28 cellular contexts compared by ENCODE assay signal in the genomic region with DNA sequence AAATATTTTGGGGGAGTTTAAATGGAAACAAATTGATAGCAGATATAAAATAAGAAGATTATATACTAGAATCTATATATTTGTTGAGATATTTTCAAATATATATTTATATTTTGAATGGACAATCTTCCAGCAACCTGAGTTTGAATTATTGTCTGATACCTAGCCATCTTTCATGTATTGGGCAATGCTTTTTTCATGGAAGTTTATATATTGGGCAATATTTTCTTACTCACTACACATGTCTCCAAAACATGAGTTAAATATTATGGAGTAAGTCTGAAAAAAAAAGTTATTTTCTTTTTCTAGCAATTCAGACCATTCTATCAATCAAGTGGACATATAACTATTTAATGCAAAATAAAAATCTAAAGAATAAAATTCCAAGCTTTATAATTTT.
"Had no signal": no experiment of that assay in that cellular context is flagged by ENCODE, and none has a peak within 500 bp of the region (broad histone marks: within the 10 kb centered on the region; RNA-seq: fewer than 3 reads in every experiment).

No MANE protein-coding gene starts in this region.

- H3K27ac Mint-ChIP-seq: activated CD4-positive, alpha-beta memory T cell treated with anti-CD3 and anti-CD28 coated beads for 36 hours; activated CD4-positive, alpha-beta T cell treated with anti-CD3 and anti-CD28 coated beads, Interleukin-2, amount 10 ng/mL, durations not matched to agents 7 days and 5 days; activated naive CD4-positive, alpha-beta T cell treated with anti-CD3 and anti-CD28 coated beads, Interleukin-2, amount 50 U/mL, for 72 hours; activated naive CD8-positive, alpha-beta T cell treated with anti-CD3 and anti-CD28 coated beads, Interleukin-2, amount 50 U/mL, for 24 hours; T-cell had no signal

- DNase-seq: activated CD4-positive, alpha-beta memory T cell treated with anti-CD3 and anti-CD28 coated beads for 36 hours; activated CD4-positive, alpha-beta T cell treated with anti-CD3 and anti-CD28 coated beads, Interleukin-2, amount 10 ng/mL, durations not matched to agents 7 days and 5 days; activated CD4-positive, CD25-positive, alpha-beta regulatory T cell; activated CD8-positive, alpha-beta memory T cell treated with anti-CD3 and anti-CD28 coated beads for 24 hours; activated effector memory CD4-positive, alpha-beta T cell treated with anti-CD3 and anti-CD28 coated beads, Interleukin-2, amount 50 U/mL, for 16 hours; activated naive CD4-positive, alpha-beta T cell treated with Interleukin-2 at 50 U/mL for 16 hours; activated naive CD8-positive, alpha-beta T cell treated with anti-CD3 and anti-CD28 coated beads, Interleukin-2, amount 50 U/mL, for 24 hours; activated T-cell treated with anti-CD3 and anti-CD28 coated beads, Interleukin-2, amount 50 U/mL, for 4 hours; anterior cingulate cortex; central memory CD4-positive, alpha-beta T cell; Kasumi-1; KBM-7; NCI-H1092; NCI-H1417; NCI-H1694; NCI-H2029; NCI-H345; NCI-H510A; NCI-H526 treated with DMSO at 0.1 percent for 48 hours; NCI-H82; T-cell; T-helper 2 cell; T1000 had no signal

- H3K4me3 Mint-ChIP-seq: activated CD4-positive, alpha-beta memory T cell treated with anti-CD3 and anti-CD28 coated beads for 36 hours; activated CD4-positive, alpha-beta T cell treated with anti-CD3 and anti-CD28 coated beads, Interleukin-2, amount 10 ng/mL, durations not matched to agents 7 days and 5 days; activated naive CD8-positive, alpha-beta T cell treated with anti-CD3 and anti-CD28 coated beads, Interleukin-2, amount 50 U/mL, for 24 hours; activated T-cell treated with anti-CD3 and anti-CD28 coated beads, Interleukin-2, amount 50 U/mL, for 4 hours; T-cell had no signal

- H3K9me3 Mint-ChIP-seq: activated CD4-positive, alpha-beta memory T cell treated with anti-CD3 and anti-CD28 coated beads for 36 hours; activated CD4-positive, alpha-beta T cell treated with anti-CD3 and anti-CD28 coated beads, Interleukin-2, amount 10 ng/mL, durations not matched to agents 7 days and 5 days; activated naive CD4-positive, alpha-beta T cell treated with anti-CD3 and anti-CD28 coated beads, Interleukin-2, amount 50 U/mL, for 72 hours; activated naive CD8-positive, alpha-beta T cell treated with anti-CD3 and anti-CD28 coated beads, Interleukin-2, amount 50 U/mL, for 24 hours; activated T-cell treated with anti-CD3 and anti-CD28 coated beads, Interleukin-2, amount 50 U/mL, for 4 hours; T-cell had no signal

- H3K4me1 Mint-ChIP-seq: activated CD4-positive, alpha-beta T cell treated with anti-CD3 and anti-CD28 coated beads, Interleukin-2, amount 10 ng/mL, durations not matched to agents 7 days and 5 days; activated naive CD8-positive, alpha-beta T cell treated with anti-CD3 and anti-CD28 coated beads, Interleukin-2, amount 50 U/mL, for 24 hours; T-cell had no signal

- ATAC-seq: activated naive CD4-positive, alpha-beta T cell treated with anti-CD3 and anti-CD28 coated beads, Interleukin-2, amount 50 U/mL, for 72 hours; activated naive CD8-positive, alpha-beta T cell treated with anti-CD3 and anti-CD28 coated beads, Interleukin-2, amount 50 U/mL, for 24 hours; activated T-cell treated with anti-CD3 and anti-CD28 coated beads, Interleukin-2, amount 50 U/mL, for 4 hours; Right ventricle myocardium inferior; T-cell had no signal

- H3K4me3 ChIP-seq: SK-N-MC had no signal

- H3K36me3 Mint-ChIP-seq: activated CD4-positive, alpha-beta memory T cell treated with anti-CD3 and anti-CD28 coated beads for 36 hours; activated naive CD4-positive, alpha-beta T cell treated with anti-CD3 and anti-CD28 coated beads, Interleukin-2, amount 50 U/mL, for 72 hours; T-cell had no signal

- FAIRE-seq: TTC549 had no signal

- H3K27ac ChIP-seq: SK-N-MC, VCaP had no signal
